In the genomic region with DNA sequence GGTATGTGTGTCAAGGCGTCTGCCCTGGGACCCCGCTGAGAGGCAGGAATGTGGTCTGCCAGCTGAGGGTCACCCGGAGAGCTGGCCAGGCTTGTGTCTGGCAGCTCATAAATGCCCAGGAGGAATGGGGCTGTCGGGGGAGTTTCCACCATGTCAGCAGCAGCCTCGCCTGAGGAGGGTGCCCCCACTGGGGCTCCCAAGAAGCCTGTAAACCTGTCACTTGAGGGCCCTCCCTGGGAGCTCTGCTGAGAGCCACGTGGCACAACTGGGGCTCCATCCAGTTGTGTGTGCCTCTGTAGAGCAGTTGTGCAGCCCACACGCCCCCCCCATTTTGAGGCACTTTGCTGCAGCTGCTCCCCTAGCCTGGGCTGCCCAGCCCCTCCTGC, we compare ENCODE assay signal across 1 cellular context.
TF ChIP-seq lines count a peak whose summit lies in the region.

No MANE protein-coding gene starts in this region.

TF ChIP-seq in SK-N-SH, 30 proteins besides CTCF, POLR2A, EP300 and RAD21 (continued from another document):
- TF ChIP-seq, protein P1, sequence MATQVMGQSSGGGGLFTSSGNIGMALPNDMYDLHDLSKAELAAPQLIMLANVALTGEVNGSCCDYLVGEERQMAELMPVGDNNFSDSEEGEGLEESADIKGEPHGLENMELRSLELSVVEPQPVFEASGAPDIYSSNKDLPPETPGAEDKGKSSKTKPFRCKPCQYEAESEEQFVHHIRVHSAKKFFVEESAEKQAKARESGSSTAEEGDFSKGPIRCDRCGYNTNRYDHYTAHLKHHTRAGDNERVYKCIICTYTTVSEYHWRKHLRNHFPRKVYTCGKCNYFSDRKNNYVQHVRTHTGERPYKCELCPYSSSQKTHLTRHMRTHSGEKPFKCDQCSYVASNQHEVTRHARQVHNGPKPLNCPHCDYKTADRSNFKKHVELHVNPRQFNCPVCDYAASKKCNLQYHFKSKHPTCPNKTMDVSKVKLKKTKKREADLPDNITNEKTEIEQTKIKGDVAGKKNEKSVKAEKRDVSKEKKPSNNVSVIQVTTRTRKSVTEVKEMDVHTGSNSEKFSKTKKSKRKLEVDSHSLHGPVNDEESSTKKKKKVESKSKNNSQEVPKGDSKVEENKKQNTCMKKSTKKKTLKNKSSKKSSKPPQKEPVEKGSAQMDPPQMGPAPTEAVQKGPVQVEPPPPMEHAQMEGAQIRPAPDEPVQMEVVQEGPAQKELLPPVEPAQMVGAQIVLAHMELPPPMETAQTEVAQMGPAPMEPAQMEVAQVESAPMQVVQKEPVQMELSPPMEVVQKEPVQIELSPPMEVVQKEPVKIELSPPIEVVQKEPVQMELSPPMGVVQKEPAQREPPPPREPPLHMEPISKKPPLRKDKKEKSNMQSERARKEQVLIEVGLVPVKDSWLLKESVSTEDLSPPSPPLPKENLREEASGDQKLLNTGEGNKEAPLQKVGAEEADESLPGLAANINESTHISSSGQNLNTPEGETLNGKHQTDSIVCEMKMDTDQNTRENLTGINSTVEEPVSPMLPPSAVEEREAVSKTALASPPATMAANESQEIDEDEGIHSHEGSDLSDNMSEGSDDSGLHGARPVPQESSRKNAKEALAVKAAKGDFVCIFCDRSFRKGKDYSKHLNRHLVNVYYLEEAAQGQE (IDR thresholded peaks at IDR 0.05; ENCODE audit: low read depth, low read length) = no peak
- TF ChIP-seq, protein P2, sequence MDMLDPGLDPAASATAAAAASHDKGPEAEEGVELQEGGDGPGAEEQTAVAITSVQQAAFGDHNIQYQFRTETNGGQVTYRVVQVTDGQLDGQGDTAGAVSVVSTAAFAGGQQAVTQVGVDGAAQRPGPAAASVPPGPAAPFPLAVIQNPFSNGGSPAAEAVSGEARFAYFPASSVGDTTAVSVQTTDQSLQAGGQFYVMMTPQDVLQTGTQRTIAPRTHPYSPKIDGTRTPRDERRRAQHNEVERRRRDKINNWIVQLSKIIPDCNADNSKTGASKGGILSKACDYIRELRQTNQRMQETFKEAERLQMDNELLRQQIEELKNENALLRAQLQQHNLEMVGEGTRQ (IDR thresholded peaks at IDR 0.05; ENCODE audit: borderline replicate concordance, low read depth, low read length) = no peak
- TF ChIP-seq MEF2A (IDR thresholded peaks at IDR 0.05; ENCODE audit: borderline replicate concordance, low read depth) (no peak), POLR2AphosphoS5 (IDR thresholded peaks at IDR 0.05; ENCODE audit: low read depth, low read length) (no peak), FOXM1 (IDR thresholded peaks at IDR 0.05; ENCODE audit: low read depth) (no peak), GABPA (IDR thresholded peaks at IDR 0.05; ENCODE audit: low read depth) (no peak)
- TF ChIP-seq, protein P3, sequence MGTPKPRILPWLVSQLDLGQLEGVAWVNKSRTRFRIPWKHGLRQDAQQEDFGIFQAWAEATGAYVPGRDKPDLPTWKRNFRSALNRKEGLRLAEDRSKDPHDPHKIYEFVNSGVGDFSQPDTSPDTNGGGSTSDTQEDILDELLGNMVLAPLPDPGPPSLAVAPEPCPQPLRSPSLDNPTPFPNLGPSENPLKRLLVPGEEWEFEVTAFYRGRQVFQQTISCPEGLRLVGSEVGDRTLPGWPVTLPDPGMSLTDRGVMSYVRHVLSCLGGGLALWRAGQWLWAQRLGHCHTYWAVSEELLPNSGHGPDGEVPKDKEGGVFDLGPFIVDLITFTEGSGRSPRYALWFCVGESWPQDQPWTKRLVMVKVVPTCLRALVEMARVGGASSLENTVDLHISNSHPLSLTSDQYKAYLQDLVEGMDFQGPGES (IDR thresholded peaks at IDR 0.05; ENCODE audit: low read depth, low read length) = no peak
